ENCODE assay signal across 8 cellular contexts in genomic region chr1:210407207-210407886, GRCh38.
DNase-seq lines count a peak whose midpoint lies in the region; ATAC-seq, FAIRE-seq and TF ChIP-seq lines count a peak whose summit lies in the region.

No MANE protein-coding gene starts in this region.

- peak; percentile 46 for FAIRE-seq in urothelium cell line (lab: Jason Lieb, UNC)

- no peak overlapping the region for H4K8ac ChIP-seq in trophoblast cell (ENCODE audit: low read depth, low read length)

- H2AK5ac ChIP-seq in trophoblast cell (ENCODE audit: low read length): no peak overlapping the region

- H3K27me3 ChIP-seq in trophoblast cell (ENCODE audit: insufficient read depth, low read length): no peaks in the 10 kb centered on the region

- no peak overlapping the region for H3K14ac ChIP-seq in trophoblast cell (ENCODE audit: low read length)

- no peaks in the 10 kb centered on the region for H3K36me3 ChIP-seq in trophoblast cell (ENCODE audit: control insufficient read depth in 1 of 2, insufficient read depth in 2 of 2, low read length in 2 of 2)

- no peak overlapping the region for H2BK120ac ChIP-seq in trophoblast cell (ENCODE audit: insufficient read depth, low read length, poor library complexity)

- H3K23ac ChIP-seq in trophoblast cell (ENCODE audit: low read length): no peak overlapping the region

- H3K18ac ChIP-seq in trophoblast cell (ENCODE audit: low read length): no peak overlapping the region

- peak; percentile 94 for TF ChIP-seq CTCF in foreskin fibroblast (IDR thresholded peaks at IDR 0.05; ENCODE audit: low read depth, low read length)

- H3K79me2 ChIP-seq in trophoblast cell (ENCODE audit: control insufficient read depth, insufficient read depth, low read length, poor library complexity): no peaks in the 10 kb centered on the region

- H3K4me1 ChIP-seq in trophoblast cell (ENCODE audit: control insufficient read depth in 1 of 2, insufficient read depth in 2 of 2, low read length in 2 of 2): no peaks in the 10 kb centered on the region

- no peaks in the 10 kb centered on the region for H3K79me1 ChIP-seq in trophoblast cell (ENCODE audit: low read length)

- H2BK5ac ChIP-seq in trophoblast cell (ENCODE audit: low read depth, low read length, poor library complexity): no peak overlapping the region

- H2AFZ ChIP-seq in trophoblast cell (ENCODE audit: insufficient read depth, low read length, poor library complexity): no peak overlapping the region

- peak; percentile 69 for ATAC-seq in GM21515 (IDR thresholded peaks at IDR 0.05; ENCODE audit: unreplicated experiment)

- H3K4me2 ChIP-seq in trophoblast cell (ENCODE audit: low read length): no peak overlapping the region

- H3K27ac ChIP-seq in trophoblast cell (ENCODE audit: low read depth, low read length): no peak overlapping the region

- H3K9me3 ChIP-seq in trophoblast cell (ENCODE audit: insufficient read depth, low read depth, low read length): peaks cover 1% of the 10 kb centered on the region

- H3K4ac ChIP-seq in trophoblast cell (ENCODE audit: low read depth, low read length): no peak overlapping the region

- DNase-seq in DMS 273 (lab: John Stamatoyannopoulos, UW; ENCODE audit: unreplicated experiment) (peak; percentile 88), KG1 (lab: John Stamatoyannopoulos, UW) (peak; percentile 25), RKO (ENCODE audit: low spot score) (peak; percentile 49), activated T-helper 1 cell treated with Interleukin-2 at 50 U/mL for 16 hours (ENCODE audit: low read depth) (peak; percentile 58), foreskin fibroblast (peak; percentile 47 to 86), trophoblast cell (peak; percentile 61 to 86), urothelium cell line (ENCODE audit: low spot score) (peak; percentile 68)

- H4K91ac ChIP-seq in trophoblast cell (ENCODE audit: low read depth, low read length): no peak overlapping the region

- no CpG with 5 or more reads among the region's 9 CpGs for WGBS in trophoblast cell (ENCODE audit: extremely low coverage, insufficient coverage, insufficient read length)

- no peak overlapping the region for H4K12ac ChIP-seq in trophoblast cell (ENCODE audit: low read depth, low read length)

- H3K4me3 ChIP-seq in foreskin fibroblast (ENCODE audit: low read depth in 1 of 2, low read length in 2 of 2): no peak overlapping the region
- no peak overlapping the region for H3K4me3 ChIP-seq in trophoblast cell (ENCODE audit: low read depth, low read length)

- H3K9ac ChIP-seq in trophoblast cell (ENCODE audit: low read length): no peak overlapping the region

- H2BK12ac ChIP-seq in trophoblast cell (ENCODE audit: low read length): no peak overlapping the region

Comparison
In these comparisons a context has a peak if more than half of its experiments do, and no peak if none do; other contexts are left out.
1. DNase-seq: peak in every context shown above with its lines; median percentile 88 in DMS 273; 74 in trophoblast cell; 68 in urothelium cell line; 66 in foreskin fibroblast; 58 in activated T-helper 1 cell treated with Interleukin-2 at 50 U/mL for 16 hours; 49 in RKO; 25 in KG1.